16 cellular contexts compared by ENCODE assay signal in genomic region chr2:182165196-182165595, GRCh38.
"Had no signal": no experiment of that assay in that cellular context is flagged by ENCODE, and none has a peak within 500 bp of the region (broad histone marks: within the 10 kb centered on the region; RNA-seq: fewer than 3 reads in every experiment).

No MANE protein-coding gene starts in this region.

- H3K9me3 ChIP-seq: neutrophil, right lobe of liver, thoracic aorta had no signal

- H3K36me3 ChIP-seq: neutrophil, right lobe of liver, thoracic aorta had no signal

- H3K4me1 ChIP-seq: parathyroid adenoma, right lobe of liver had no signal

- H3K27ac ChIP-seq: neutrophil, parathyroid adenoma, right lobe of liver, thoracic aorta had no signal

- FAIRE-seq: colon, islet of Langerhans had no signal

- H3K27me3 ChIP-seq: neutrophil, right lobe of liver had no signal

- H3K4me3 ChIP-seq: right lobe of liver, smooth muscle cell, thoracic aorta had no signal

- DNase-seq: activated CD4-positive, CD25-positive, alpha-beta regulatory T cell treated with anti-CD3 and anti-CD28 coated beads, Interleukin-2, amount 50 U/mL, for 72 hours; activated gamma-delta T cell treated with Interleukin-2 at 50 U/mL for 16 hours; amygdala; central memory CD4-positive, alpha-beta T cell; endodermal cell; erythroblast; hippocampal formation; left cardiac atrium; right lobe of liver; stimulated activated CD4-positive, alpha-beta T cell treated with anti-CD3 and anti-CD28 coated beads, Interleukin-4, amount 100 ng/mL, for 24 hours had no signal
